In genomic region chr14:37985826-37986470, GRCh38 we compare ENCODE assay signal across 8 cellular contexts.
DNase-seq lines count a peak whose midpoint lies in the region; ATAC-seq, FAIRE-seq and TF ChIP-seq lines count a peak whose summit lies in the region.

No MANE protein-coding gene starts in this region.

- no peak overlapping the region for H3K4me3 ChIP-seq in Karpas-422 (ENCODE audit: low read length)
- H3K4me3 ChIP-seq in bronchial epithelial cell (ENCODE audit: low read depth, low read length) = no peak overlapping the region
- no peak overlapping the region for H3K4me3 ChIP-seq in lower lobe of right lung

- no peaks in the 10 kb centered on the region for H3K27me3 ChIP-seq in Karpas-422 (ENCODE audit: low read length)
- no peaks in the 10 kb centered on the region for H3K27me3 ChIP-seq in bronchial epithelial cell (ENCODE audit: control insufficient read depth, insufficient read depth, low read length)
- H3K27me3 ChIP-seq in lower lobe of right lung (ENCODE audit: low read depth) = no peaks in the 10 kb centered on the region

- no peaks in the 10 kb centered on the region for H3K79me2 ChIP-seq in Karpas-422 (ENCODE audit: low read length)

- peak; percentile 30 to 62 for DNase-seq in NCI-H2081 (lab: John Stamatoyannopoulos, UW)
- no peak for DNase-seq in NCI-H2081 treated with DMSO at 0.1 percent for 48 hours (lab: John Stamatoyannopoulos, UW)
- DNase-seq in Karpas-422 = peak; percentile 95
- peak; percentile 40 for DNase-seq in T-helper 9 cell
- peak; percentile 41 for DNase-seq in bronchial epithelial cell (ENCODE audit: low read depth)
- DNase-seq in lower lobe of right lung = no peak
- DNase-seq in stimulated activated CD8-positive, alpha-beta memory T cell treated with anti-CD3 and anti-CD28 coated beads, Interleukin-4, amount 100 ng/mL, for 4 hours (ENCODE audit: low read depth in 2 of 2, low spot score in 1 of 2) = peak; percentile 9 to 16

- peak; percentile 81 for TF ChIP-seq CTCF in bronchial epithelial cell (IDR thresholded peaks at IDR 0.05; ENCODE audit: insufficient read depth, low read length, severe bottlenecking)
- peak; percentile 78 for TF ChIP-seq CTCF in lower lobe of right lung (IDR thresholded peaks at IDR 0.05)

- no peak overlapping the region for H3K4me2 ChIP-seq in Karpas-422 (ENCODE audit: low read depth, low read length, poor library complexity, severe bottlenecking)

- no peaks in the 10 kb centered on the region for H3K9me2 ChIP-seq in Karpas-422 (replicated peaks; ENCODE audit: insufficient read depth, low read length)

- intact Hi-C loops in lower lobe of right lung (cut with DNase I) = no loop called here

- H3K36me3 ChIP-seq in Karpas-422 (ENCODE audit: insufficient read depth, low read length) (peaks cover 9% of the 10 kb centered on the region; the same call in 1 of the 2 replicates), bronchial epithelial cell (ENCODE audit: control insufficient read depth, insufficient read depth, low read length) (no peaks in the 10 kb centered on the region), lower lobe of right lung (no peaks in the 10 kb centered on the region)

- FAIRE-seq in bronchial epithelial cell (lab: Jason Lieb, UNC) = no peak

- peak overlapping the region; percentile 49 for H2AFZ ChIP-seq in Karpas-422 (ENCODE audit: low read length)

- ATAC-seq in lower lobe of right lung (peak; percentile 47 to 50), HG02610 (IDR thresholded peaks at IDR 0.05; ENCODE audit: unreplicated experiment) (no peak)

- no peaks in the 10 kb centered on the region for H4K20me1 ChIP-seq in Karpas-422 (ENCODE audit: insufficient read depth, low read depth, low read length)

- peak overlapping the region; percentile 85 for H3K27ac ChIP-seq in Karpas-422 (ENCODE audit: low read length)
- H3K27ac ChIP-seq in lower lobe of right lung = no peak overlapping the region

- H3K9ac ChIP-seq in Karpas-422 (ENCODE audit: low read length) = peak overlapping the region; percentile 40

- H3K4me1 ChIP-seq in Karpas-422 (ENCODE audit: low read length) (peaks cover 22% of the 10 kb centered on the region), lower lobe of right lung (no peaks in the 10 kb centered on the region)

- H3K9me3 ChIP-seq in Karpas-422 (ENCODE audit: low read length) = peaks cover 18% of the 10 kb centered on the region
- H3K9me3 ChIP-seq in lower lobe of right lung = no peaks in the 10 kb centered on the region

Comparison
In these comparisons a context has a peak if more than half of its experiments do, and no peak if none do; other contexts are left out.
1. DNase-seq: peak in NCI-H2081 (2 of 2), Karpas-422 (single experiment), T-helper 9 cell (single experiment), bronchial epithelial cell (single experiment) and stimulated activated CD8-positive, alpha-beta memory T cell treated with anti-CD3 and anti-CD28 coated beads, Interleukin-4, amount 100 ng/mL, for 4 hours (2 of 2); none in NCI-H2081 treated with DMSO at 0.1 percent for 48 hours (single experiment) and lower lobe of right lung (single experiment).